ENCODE assay signal across 10 cellular contexts in the genomic region with DNA sequence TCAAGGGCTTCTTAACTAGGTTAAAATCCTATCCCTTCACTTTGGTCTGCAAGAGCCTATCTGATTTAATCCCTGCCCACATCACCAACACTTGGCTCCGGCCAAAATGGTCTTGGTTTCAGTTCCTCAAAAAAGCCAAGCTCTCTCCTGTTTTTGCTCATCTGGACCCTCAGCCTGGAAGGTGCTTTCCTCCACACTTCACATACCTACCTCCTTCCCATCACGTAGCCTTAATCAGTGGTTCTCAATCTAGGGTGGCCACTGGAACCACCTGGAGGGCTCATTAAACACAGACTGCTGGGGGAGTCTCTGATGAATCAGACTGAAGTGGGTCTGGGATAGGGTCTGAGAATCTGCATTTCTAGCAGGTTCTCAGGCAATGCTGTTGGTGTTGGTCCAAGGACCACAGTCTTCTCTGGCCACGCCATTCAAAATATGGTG.
DNase-seq lines count a peak whose midpoint lies in the region; ATAC-seq and FAIRE-seq lines count a peak whose summit lies in the region.
"Had no signal": no experiment of that assay in that cellular context is flagged by ENCODE, and none has a peak within 500 bp of the region (broad histone marks: within the 10 kb centered on the region; RNA-seq: fewer than 3 reads in every experiment).

No MANE protein-coding gene starts in this region.

- FAIRE-seq in frontal cortex (lab: Jason Lieb, UNC) = no peak
- FAIRE-seq: RCC 7860 had no signal

- DNase-seq in RPMI8226 (peak; percentile 79), mucosa of gallbladder (ENCODE audit: low spot score) (no peak), C1 segment of cervical spinal cord (lab: John Stamatoyannopoulos, UW) (no peak), frontal cortex (ENCODE audit: low spot score in 2 of 2) (no peak), NCI-H510A (lab: John Stamatoyannopoulos, UW) (no peak)
- DNase-seq: activated B cell treated with CpG ODN at 0.5 μM for 24 hours had no signal

- ATAC-seq in GM18502 (IDR thresholded peaks at IDR 0.05; ENCODE audit: poor library complexity, unreplicated experiment) = peak; percentile 91
- peak; percentile 97 for ATAC-seq in GM19468 (IDR thresholded peaks at IDR 0.05; ENCODE audit: extremely low read depth, unreplicated experiment)
- ATAC-seq in HG03039 (IDR thresholded peaks at IDR 0.05; ENCODE audit: unreplicated experiment) = peak; percentile 83
